ENCODE assay signal across 2 cellular contexts in the genomic region with DNA sequence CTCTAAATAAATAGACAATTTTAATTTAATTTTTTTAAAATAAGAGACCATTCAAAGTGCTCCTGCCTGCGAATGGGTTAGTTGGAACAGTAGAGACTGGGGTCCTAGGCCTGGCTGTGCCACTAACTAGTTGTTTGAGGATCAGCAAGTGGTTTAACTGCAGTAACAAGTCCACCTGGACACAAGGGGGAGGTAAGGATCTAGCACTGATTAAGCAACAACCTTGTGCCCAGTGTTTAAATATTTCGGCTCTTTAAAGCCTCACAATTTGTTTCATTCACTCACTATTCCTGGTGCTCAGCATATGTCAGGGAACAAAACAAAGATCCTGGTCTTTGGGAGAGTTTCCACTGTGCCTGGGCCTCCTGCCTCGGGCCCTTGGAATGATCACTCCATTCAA.
TF ChIP-seq lines count a peak whose summit lies in the region.

No MANE protein-coding gene starts in this region.

TF ChIP-seq in WTC11, 78 proteins besides CTCF, POLR2A, EP300 and RAD21:
- TF ChIP-seq, protein P1, sequence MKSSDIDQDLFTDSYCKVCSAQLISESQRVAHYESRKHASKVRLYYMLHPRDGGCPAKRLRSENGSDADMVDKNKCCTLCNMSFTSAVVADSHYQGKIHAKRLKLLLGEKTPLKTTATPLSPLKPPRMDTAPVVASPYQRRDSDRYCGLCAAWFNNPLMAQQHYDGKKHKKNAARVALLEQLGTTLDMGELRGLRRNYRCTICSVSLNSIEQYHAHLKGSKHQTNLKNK (CRISPR knock-in tag; IDR thresholded peaks at IDR 0.05) = no peak
- TF ChIP-seq, protein P2, sequence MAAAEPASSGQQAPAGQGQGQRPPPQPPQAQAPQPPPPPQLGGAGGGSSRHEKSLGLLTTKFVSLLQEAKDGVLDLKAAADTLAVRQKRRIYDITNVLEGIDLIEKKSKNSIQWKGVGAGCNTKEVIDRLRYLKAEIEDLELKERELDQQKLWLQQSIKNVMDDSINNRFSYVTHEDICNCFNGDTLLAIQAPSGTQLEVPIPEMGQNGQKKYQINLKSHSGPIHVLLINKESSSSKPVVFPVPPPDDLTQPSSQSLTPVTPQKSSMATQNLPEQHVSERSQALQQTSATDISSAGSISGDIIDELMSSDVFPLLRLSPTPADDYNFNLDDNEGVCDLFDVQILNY (CRISPR knock-in tag; IDR thresholded peaks at IDR 0.05) = no peak
- TF ChIP-seq, protein P3, sequence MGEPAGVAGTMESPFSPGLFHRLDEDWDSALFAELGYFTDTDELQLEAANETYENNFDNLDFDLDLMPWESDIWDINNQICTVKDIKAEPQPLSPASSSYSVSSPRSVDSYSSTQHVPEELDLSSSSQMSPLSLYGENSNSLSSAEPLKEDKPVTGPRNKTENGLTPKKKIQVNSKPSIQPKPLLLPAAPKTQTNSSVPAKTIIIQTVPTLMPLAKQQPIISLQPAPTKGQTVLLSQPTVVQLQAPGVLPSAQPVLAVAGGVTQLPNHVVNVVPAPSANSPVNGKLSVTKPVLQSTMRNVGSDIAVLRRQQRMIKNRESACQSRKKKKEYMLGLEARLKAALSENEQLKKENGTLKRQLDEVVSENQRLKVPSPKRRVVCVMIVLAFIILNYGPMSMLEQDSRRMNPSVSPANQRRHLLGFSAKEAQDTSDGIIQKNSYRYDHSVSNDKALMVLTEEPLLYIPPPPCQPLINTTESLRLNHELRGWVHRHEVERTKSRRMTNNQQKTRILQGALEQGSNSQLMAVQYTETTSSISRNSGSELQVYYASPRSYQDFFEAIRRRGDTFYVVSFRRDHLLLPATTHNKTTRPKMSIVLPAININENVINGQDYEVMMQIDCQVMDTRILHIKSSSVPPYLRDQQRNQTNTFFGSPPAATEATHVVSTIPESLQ (CRISPR knock-in tag; IDR thresholded peaks at IDR 0.05) = no peak
- TF ChIP-seq ZNF396 (CRISPR knock-in tag; IDR thresholded peaks at IDR 0.05; ENCODE audit: borderline replicate concordance) (no peak), TEAD4 (CRISPR knock-in tag; IDR thresholded peaks at IDR 0.05) (no peak), SMAD3 (CRISPR knock-in tag; IDR thresholded peaks at IDR 0.05; ENCODE audit: borderline replicate concordance) (no peak), ZNF263 (CRISPR knock-in tag; IDR thresholded peaks at IDR 0.05; ENCODE audit: low read depth) (no peak), SP1 (CRISPR knock-in tag; conservative IDR thresholded peaks at IDR 0.05) (no peak), NFE2L1 (CRISPR knock-in tag; IDR thresholded peaks at IDR 0.05) (no peak)
- TF ChIP-seq, protein P4, sequence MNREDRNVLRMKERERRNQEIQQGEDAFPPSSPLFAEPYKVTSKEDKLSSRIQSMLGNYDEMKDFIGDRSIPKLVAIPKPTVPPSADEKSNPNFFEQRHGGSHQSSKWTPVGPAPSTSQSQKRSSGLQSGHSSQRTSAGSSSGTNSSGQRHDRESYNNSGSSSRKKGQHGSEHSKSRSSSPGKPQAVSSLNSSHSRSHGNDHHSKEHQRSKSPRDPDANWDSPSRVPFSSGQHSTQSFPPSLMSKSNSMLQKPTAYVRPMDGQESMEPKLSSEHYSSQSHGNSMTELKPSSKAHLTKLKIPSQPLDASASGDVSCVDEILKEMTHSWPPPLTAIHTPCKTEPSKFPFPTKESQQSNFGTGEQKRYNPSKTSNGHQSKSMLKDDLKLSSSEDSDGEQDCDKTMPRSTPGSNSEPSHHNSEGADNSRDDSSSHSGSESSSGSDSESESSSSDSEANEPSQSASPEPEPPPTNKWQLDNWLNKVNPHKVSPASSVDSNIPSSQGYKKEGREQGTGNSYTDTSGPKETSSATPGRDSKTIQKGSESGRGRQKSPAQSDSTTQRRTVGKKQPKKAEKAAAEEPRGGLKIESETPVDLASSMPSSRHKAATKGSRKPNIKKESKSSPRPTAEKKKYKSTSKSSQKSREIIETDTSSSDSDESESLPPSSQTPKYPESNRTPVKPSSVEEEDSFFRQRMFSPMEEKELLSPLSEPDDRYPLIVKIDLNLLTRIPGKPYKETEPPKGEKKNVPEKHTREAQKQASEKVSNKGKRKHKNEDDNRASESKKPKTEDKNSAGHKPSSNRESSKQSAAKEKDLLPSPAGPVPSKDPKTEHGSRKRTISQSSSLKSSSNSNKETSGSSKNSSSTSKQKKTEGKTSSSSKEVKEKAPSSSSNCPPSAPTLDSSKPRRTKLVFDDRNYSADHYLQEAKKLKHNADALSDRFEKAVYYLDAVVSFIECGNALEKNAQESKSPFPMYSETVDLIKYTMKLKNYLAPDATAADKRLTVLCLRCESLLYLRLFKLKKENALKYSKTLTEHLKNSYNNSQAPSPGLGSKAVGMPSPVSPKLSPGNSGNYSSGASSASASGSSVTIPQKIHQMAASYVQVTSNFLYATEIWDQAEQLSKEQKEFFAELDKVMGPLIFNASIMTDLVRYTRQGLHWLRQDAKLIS (CRISPR knock-in tag; IDR thresholded peaks at IDR 0.05; ENCODE audit: borderline replicate concordance) = no peak

TF ChIP-seq in HepG2, 621 proteins besides CTCF, POLR2A, EP300 and RAD21 (continues in another document):
- TF ChIP-seq, protein P5, sequence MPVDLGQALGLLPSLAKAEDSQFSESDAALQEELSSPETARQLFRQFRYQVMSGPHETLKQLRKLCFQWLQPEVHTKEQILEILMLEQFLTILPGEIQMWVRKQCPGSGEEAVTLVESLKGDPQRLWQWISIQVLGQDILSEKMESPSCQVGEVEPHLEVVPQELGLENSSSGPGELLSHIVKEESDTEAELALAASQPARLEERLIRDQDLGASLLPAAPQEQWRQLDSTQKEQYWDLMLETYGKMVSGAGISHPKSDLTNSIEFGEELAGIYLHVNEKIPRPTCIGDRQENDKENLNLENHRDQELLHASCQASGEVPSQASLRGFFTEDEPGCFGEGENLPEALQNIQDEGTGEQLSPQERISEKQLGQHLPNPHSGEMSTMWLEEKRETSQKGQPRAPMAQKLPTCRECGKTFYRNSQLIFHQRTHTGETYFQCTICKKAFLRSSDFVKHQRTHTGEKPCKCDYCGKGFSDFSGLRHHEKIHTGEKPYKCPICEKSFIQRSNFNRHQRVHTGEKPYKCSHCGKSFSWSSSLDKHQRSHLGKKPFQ (CRISPR knock-in tag; IDR thresholded peaks at IDR 0.05; ENCODE audit: insufficient replicate concordance) = no peak
- TF ChIP-seq ZNF12 (CRISPR knock-in tag; IDR thresholded peaks at IDR 0.05) = peak; percentile 91
- no peak for TF ChIP-seq ZNF550 (CRISPR knock-in tag; IDR thresholded peaks at IDR 0.05; ENCODE audit: borderline replicate concordance)
- TF ChIP-seq, protein P6, sequence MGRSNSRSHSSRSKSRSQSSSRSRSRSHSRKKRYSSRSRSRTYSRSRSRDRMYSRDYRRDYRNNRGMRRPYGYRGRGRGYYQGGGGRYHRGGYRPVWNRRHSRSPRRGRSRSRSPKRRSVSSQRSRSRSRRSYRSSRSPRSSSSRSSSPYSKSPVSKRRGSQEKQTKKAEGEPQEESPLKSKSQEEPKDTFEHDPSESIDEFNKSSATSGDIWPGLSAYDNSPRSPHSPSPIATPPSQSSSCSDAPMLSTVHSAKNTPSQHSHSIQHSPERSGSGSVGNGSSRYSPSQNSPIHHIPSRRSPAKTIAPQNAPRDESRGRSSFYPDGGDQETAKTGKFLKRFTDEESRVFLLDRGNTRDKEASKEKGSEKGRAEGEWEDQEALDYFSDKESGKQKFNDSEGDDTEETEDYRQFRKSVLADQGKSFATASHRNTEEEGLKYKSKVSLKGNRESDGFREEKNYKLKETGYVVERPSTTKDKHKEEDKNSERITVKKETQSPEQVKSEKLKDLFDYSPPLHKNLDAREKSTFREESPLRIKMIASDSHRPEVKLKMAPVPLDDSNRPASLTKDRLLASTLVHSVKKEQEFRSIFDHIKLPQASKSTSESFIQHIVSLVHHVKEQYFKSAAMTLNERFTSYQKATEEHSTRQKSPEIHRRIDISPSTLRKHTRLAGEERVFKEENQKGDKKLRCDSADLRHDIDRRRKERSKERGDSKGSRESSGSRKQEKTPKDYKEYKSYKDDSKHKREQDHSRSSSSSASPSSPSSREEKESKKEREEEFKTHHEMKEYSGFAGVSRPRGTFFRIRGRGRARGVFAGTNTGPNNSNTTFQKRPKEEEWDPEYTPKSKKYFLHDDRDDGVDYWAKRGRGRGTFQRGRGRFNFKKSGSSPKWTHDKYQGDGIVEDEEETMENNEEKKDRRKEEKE (IDR thresholded peaks at IDR 0.05) = no peak
- peak; percentile 32; the same call in 1 of the 2 replicates for TF ChIP-seq ZFY (CRISPR knock-in tag; IDR thresholded peaks at IDR 0.05)
- TF ChIP-seq ZNF280B (CRISPR knock-in tag; IDR thresholded peaks at IDR 0.05; ENCODE audit: borderline replicate concordance) = no peak
- TF ChIP-seq ZFP90 (CRISPR knock-in tag; IDR thresholded peaks at IDR 0.05; ENCODE audit: borderline replicate concordance) = peak; percentile 49; the same call in 1 of the 2 replicates
- TF ChIP-seq SIX4 (CRISPR knock-in tag; IDR thresholded peaks at IDR 0.05) = no peak
- TF ChIP-seq SIN3A (IDR thresholded peaks at IDR 0.05; ENCODE audit: borderline replicate concordance, low read depth, low read length) = no peak
- TF ChIP-seq LCORL (IDR thresholded peaks at IDR 0.05) = no peak
- TF ChIP-seq LCORL (CRISPR knock-in tag; IDR thresholded peaks at IDR 0.05) = peak; percentile 47; the same call in 1 of the 2 replicates
- no peak for TF ChIP-seq ZFP1 (CRISPR knock-in tag; IDR thresholded peaks at IDR 0.05)
- TF ChIP-seq, protein P7, sequence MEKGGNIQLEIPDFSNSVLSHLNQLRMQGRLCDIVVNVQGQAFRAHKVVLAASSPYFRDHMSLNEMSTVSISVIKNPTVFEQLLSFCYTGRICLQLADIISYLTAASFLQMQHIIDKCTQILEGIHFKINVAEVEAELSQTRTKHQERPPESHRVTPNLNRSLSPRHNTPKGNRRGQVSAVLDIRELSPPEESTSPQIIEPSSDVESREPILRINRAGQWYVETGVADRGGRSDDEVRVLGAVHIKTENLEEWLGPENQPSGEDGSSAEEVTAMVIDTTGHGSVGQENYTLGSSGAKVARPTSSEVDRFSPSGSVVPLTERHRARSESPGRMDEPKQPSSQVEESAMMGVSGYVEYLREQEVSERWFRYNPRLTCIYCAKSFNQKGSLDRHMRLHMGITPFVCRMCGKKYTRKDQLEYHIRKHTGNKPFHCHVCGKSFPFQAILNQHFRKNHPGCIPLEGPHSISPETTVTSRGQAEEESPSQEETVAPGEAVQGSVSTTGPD (CRISPR knock-in tag; IDR thresholded peaks at IDR 0.05) = no peak
- TF ChIP-seq ZMYM3 (CRISPR knock-in tag; IDR thresholded peaks at IDR 0.05) = no peak
- TF ChIP-seq, protein P8, sequence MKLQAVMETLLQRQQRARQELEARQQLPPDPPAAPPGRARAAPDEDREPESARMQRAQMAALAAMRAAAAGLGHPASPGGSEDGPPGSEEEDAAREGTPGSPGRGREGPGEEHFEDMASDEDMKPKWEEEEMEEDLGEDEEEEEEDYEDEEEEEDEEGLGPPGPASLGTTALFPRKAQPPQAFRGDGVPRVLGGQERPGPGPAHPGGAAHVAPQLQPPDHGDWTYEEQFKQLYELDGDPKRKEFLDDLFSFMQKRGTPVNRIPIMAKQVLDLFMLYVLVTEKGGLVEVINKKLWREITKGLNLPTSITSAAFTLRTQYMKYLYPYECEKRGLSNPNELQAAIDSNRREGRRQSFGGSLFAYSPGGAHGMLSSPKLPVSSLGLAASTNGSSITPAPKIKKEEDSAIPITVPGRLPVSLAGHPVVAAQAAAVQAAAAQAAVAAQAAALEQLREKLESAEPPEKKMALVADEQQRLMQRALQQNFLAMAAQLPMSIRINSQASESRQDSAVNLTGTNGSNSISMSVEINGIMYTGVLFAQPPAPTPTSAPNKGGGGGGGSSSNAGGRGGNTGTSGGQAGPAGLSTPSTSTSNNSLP (IDR thresholded peaks at IDR 0.05; ENCODE audit: low read depth, low read length) = no peak
- no peak for TF ChIP-seq DDIT3 (CRISPR knock-in tag; IDR thresholded peaks at IDR 0.05)
- TF ChIP-seq STAG1 (CRISPR knock-in tag; IDR thresholded peaks at IDR 0.05) = peak; percentile 77
- TF ChIP-seq SMC3 (IDR thresholded peaks at IDR 0.05; ENCODE audit: low read length) = peak; percentile 53; the same call in 1 of the 2 replicates
- no peak; the same call in 1 of the 2 replicates for TF ChIP-seq NR2F6 (IDR thresholded peaks at IDR 0.05)
- TF ChIP-seq NR2F6 (CRISPR knock-in tag; IDR thresholded peaks at IDR 0.05) = 0 out of 2 replicates have a peak, but pooled peaks have one; percentile 23
- peak; percentile 49; the same call in 1 of the 2 replicates for TF ChIP-seq ARID5B (CRISPR knock-in tag; IDR thresholded peaks at IDR 0.05)
- TF ChIP-seq KDM3A (CRISPR knock-in tag; IDR thresholded peaks at IDR 0.05; ENCODE audit: low read depth) = no peak
- TF ChIP-seq MIER3 (CRISPR knock-in tag; IDR thresholded peaks at IDR 0.05; ENCODE audit: borderline replicate concordance) = peak; percentile 63; the same call in 1 of the 2 replicates
